In genomic region chr3:100399341-100400071, GRCh38 we compare ENCODE assay signal across 7 cellular contexts. TPM values are rescaled to one million over a fixed set of nuclear protein-coding genes. Genes with fewer than 3 reads are reported as not detected.
DNase-seq lines count a peak whose midpoint lies in the region; ATAC-seq and TF ChIP-seq lines count a peak whose summit lies in the region.

No MANE protein-coding gene starts in this region.

- H3K27me3 Mint-ChIP-seq in activated B cell treated with CpG ODN at 0.5 μM for 24 hours, result no peaks in the 10 kb centered on the region
- no peaks in the 10 kb centered on the region for H3K27me3 Mint-ChIP-seq in stimulated activated memory B cell treated with anti-CD40 and anti-IgM and Interleukin-4, amounts not matched to agents 10 μg/mL and 1 μg/mL and 100 μg/mL, for 72 hours

- H3K4me3 ChIP-seq in HFF-Myc (replicated peaks; ENCODE audit: low read depth, low read length) (peak overlapping the region; percentile 94), iPS-11a (ENCODE audit: low read depth, low read length) (peak overlapping the region; percentile 87)

- peaks cover 13% of the 10 kb centered on the region for H3K36me3 Mint-ChIP-seq in activated B cell treated with CpG ODN at 0.5 μM for 24 hours (ENCODE audit: low read depth)
- no peaks in the 10 kb centered on the region for H3K36me3 Mint-ChIP-seq in stimulated activated memory B cell treated with anti-CD40 and anti-IgM and Interleukin-4, amounts not matched to agents 10 μg/mL and 1 μg/mL and 100 μg/mL, for 72 hours

- peak overlapping the region; percentile 96 for H3K4me3 Mint-ChIP-seq in activated B cell treated with CpG ODN at 0.5 μM for 24 hours
- peak overlapping the region; percentile 84 for H3K4me3 Mint-ChIP-seq in stimulated activated memory B cell treated with anti-CD40 and anti-IgM and Interleukin-4, amounts not matched to agents 10 μg/mL and 1 μg/mL and 100 μg/mL, for 72 hours

- intact Hi-C loops in activated B cell treated with CpG ODN at 0.5 μM for 24 hours (cut with micrococcal nuclease), result loop anchor here (2.0 to 5.0 kb wide), 9 partner anchors 93 to 1877 kb away; partner anchors contain the start of genes CLDND1, DCBLD2, SENP7 and TMEM45A

- no peak for ATAC-seq in activated B cell treated with CpG ODN at 0.5 μM for 24 hours (ENCODE audit: low read depth)
- ATAC-seq in stimulated activated memory B cell treated with anti-CD40 and anti-IgM and Interleukin-4, amounts not matched to agents 10 μg/mL and 1 μg/mL and 100 μg/mL, for 72 hours, result no peak
- ATAC-seq in HG03521 (IDR thresholded peaks at IDR 0.05; ENCODE audit: unreplicated experiment), result no peak

- H3K4me1 Mint-ChIP-seq in activated B cell treated with CpG ODN at 0.5 μM for 24 hours, result peaks cover 61% of the 10 kb centered on the region
- H3K4me1 Mint-ChIP-seq in stimulated activated memory B cell treated with anti-CD40 and anti-IgM and Interleukin-4, amounts not matched to agents 10 μg/mL and 1 μg/mL and 100 μg/mL, for 72 hours, result peaks cover 41% of the 10 kb centered on the region

- H3K9me3 Mint-ChIP-seq in activated B cell treated with CpG ODN at 0.5 μM for 24 hours, result no peaks in the 10 kb centered on the region
- no peaks in the 10 kb centered on the region for H3K9me3 Mint-ChIP-seq in stimulated activated memory B cell treated with anti-CD40 and anti-IgM and Interleukin-4, amounts not matched to agents 10 μg/mL and 1 μg/mL and 100 μg/mL, for 72 hours

- TF ChIP-seq CTCF in HFF-Myc (IDR thresholded peaks at IDR 0.05; ENCODE audit: low read depth, low read length, missing control alignments) (no peak), activated B cell treated with CpG ODN at 0.5 μM for 24 hours (IDR thresholded peaks at IDR 0.05) (no peak)

- DNase-seq in HFF-Myc (ENCODE audit: extremely low read depth, low read depth), result no peak
- DNase-seq in activated B cell treated with CpG ODN at 0.5 μM for 24 hours, result no peak
- no peak for DNase-seq in NCI-H526 treated with DMSO at 0.1 percent for 48 hours (lab: John Stamatoyannopoulos, UW)
- DNase-seq in NCI-H1105 treated with DMSO at 0.1 percent for 48 hours (lab: John Stamatoyannopoulos, UW), result no peak

- CTCF ChIA-PET in activated B cell treated with CpG ODN at 0.5 μM for 24 hours (lab: Charles Lee), result interaction anchor here (1.4 kb wide), 1 partner anchor 10 kb away, joined by 3 read pairs; no protein-coding TSS in a partner anchor

- POLR2A ChIA-PET in activated B cell treated with CpG ODN at 0.5 μM for 24 hours (lab: Charles Lee), result interaction anchor here (0.6 to 2.8 kb wide), 5 partner anchors 8 to 310 kb away, joined by 4 to 25 read pairs (median 6); partner anchors contain the start of genes NIT2 and TFG

- no peak overlapping the region for H3K27ac Mint-ChIP-seq in activated B cell treated with CpG ODN at 0.5 μM for 24 hours
- peak overlapping the region; percentile 94 for H3K27ac Mint-ChIP-seq in stimulated activated memory B cell treated with anti-CD40 and anti-IgM and Interleukin-4, amounts not matched to agents 10 μg/mL and 1 μg/mL and 100 μg/mL, for 72 hours

RNA-seq across cellular contexts. Expression of gene TOMM70, which starts 1.4 kb away (rescaled TPM):
- total RNA-seq in activated B cell treated with CpG ODN at 0.5 μM for 24 hours, result 34.5 and 37.3 TPM in 2 replicates

RNA-seq across cellular contexts. Expression of gene LNP1, which starts 1.8 kb away (rescaled TPM):
- 1.7 and 2.4 TPM in 2 replicates for total RNA-seq in activated B cell treated with CpG ODN at 0.5 μM for 24 hours
